Comparison of ENCODE assay signal across 8 cellular contexts in the genomic region with DNA sequence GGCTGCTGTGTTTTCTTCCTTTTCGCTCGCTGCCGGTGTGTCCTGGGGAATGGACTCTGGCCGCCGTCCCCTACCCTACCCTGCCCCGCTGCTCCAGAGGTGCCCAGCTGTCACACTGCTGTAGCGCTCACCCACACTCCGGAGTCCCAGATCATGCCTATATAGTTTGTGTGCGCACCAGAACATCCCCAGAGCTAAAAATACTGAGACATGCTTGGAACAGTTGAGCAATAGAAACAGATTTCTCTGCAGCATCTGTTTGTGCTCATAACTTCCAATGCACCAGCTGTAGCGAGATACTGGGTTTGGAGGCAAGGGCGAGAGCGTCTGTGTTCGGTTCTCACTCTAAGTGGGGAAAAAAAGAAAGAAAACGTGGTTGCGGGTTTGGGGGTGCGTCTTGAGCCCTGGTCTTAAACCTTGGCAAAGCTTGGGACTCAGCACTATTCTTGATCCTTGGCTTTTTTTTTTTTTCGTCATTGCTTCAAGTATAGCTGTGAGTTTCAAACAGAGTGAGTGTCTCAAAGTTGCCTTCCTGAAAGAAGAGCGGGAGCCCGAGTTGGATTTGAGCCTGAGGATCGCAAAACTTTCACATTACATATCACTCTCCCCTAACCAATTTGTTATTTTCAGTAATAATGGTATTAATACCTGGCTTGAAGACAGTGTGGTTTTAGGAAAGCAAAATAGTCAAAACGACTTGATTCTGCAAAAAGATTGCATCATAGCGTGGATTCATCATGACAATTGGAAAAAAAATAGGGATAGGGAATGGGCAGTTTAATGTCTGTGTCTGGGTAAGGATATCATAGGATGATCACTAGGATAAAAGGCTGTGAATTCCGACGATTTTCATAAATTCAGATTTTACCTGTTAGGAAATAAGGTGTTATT. TPM values are rescaled to one million over a fixed set of nuclear protein-coding genes. Genes with fewer than 3 reads are reported as not detected.
DNase-seq lines count a peak whose midpoint lies in the region; ATAC-seq and TF ChIP-seq lines count a peak whose summit lies in the region.

No MANE protein-coding gene starts in this region.

- no peak overlapping the region for H3K27ac ChIP-seq in HCT116 (ENCODE audit: low read depth, low read length)
- peak overlapping the region; percentile 86 to 87 for H3K27ac ChIP-seq in right atrium auricular region
- H3K27ac ChIP-seq in rectal smooth muscle tissue (ENCODE audit: low read depth, low read length), result peak overlapping the region; percentile 27

- CTCF ChIA-PET in AG04449 (lab: Yijun Ruan, JAX) (interaction anchor here (1.6 to 2.0 kb wide), 2 partner anchors 382 to 601 kb away, joined by 4 to 5 read pairs; no protein-coding TSS in a partner anchor), HCT116 (lab: Charles Lee) (no interaction called here)

- H3K9me3 Mint-ChIP-seq in activated T-helper 17 cell treated with anti-CD3 and anti-CD28 coated beads, Interleukin-2, amount 50 U/mL, for 72 hours, result no peaks in the 10 kb centered on the region

- no peaks in the 10 kb centered on the region for H3K36me3 ChIP-seq in HCT116 (ENCODE audit: control insufficient read depth in 1 of 2, insufficient read depth in 2 of 2, low read length in 2 of 2)
- H3K36me3 ChIP-seq in right atrium auricular region, result peaks cover under 1% of the 10 kb centered on the region
- H3K36me3 ChIP-seq in rectal smooth muscle tissue (ENCODE audit: control insufficient read depth, insufficient read depth, low read length), result peaks cover 1% of the 10 kb centered on the region

- H3K27me3 Mint-ChIP-seq in activated T-helper 17 cell treated with anti-CD3 and anti-CD28 coated beads, Interleukin-2, amount 50 U/mL, for 72 hours, result peaks cover 58% of the 10 kb centered on the region

- H3K4me1 Mint-ChIP-seq in activated T-helper 17 cell treated with anti-CD3 and anti-CD28 coated beads, Interleukin-2, amount 50 U/mL, for 72 hours, result peaks cover 10% of the 10 kb centered on the region

- no peak overlapping the region for H3K27ac Mint-ChIP-seq in activated T-helper 17 cell treated with anti-CD3 and anti-CD28 coated beads, Interleukin-2, amount 50 U/mL, for 72 hours

- POLR2A ChIA-PET in AG04449 (lab: Yijun Ruan, JAX), result no interaction called here
- POLR2A ChIA-PET in HCT116 (lab: Charles Lee), result no interaction called here

- TF ChIP-seq CTCF in AG04449 (IDR thresholded peaks at IDR 0.05; ENCODE audit: insufficient read depth, low read length, missing control alignments) (no peak), HCT116 (IDR thresholded peaks at IDR 0.05 in 2 of 3, conservative IDR thresholded peaks at IDR 0.05 in 1 of 3; ENCODE audit: borderline replicate concordance in 1 of 3, insufficient read depth in 1 of 3, low read depth in 2 of 3, low read length in 2 of 3) (no peak), right atrium auricular region (IDR thresholded peaks at IDR 0.05) (no peak)

- DNase-seq in AG04449 (ENCODE audit: low read depth, low spot score) (no peak), HCT116 (ENCODE audit: low read depth, low spot score) (no peak), right atrium auricular region (ENCODE audit: low spot score) (no peak)
- no peak for DNase-seq in activated CD4-positive, alpha-beta T cell treated with anti-CD3 and anti-CD28 coated beads, Interleukin-2, amount 50 U/mL, for 1 hour

- H2AFZ ChIP-seq in HCT116 (ENCODE audit: low read depth, low read length, poor library complexity, severe bottlenecking), result no peak overlapping the region

- ATAC-seq in HCT116, result peak; percentile 39
- ATAC-seq in activated T-helper 17 cell treated with anti-CD3 and anti-CD28 coated beads, Interleukin-2, amount 50 U/mL, for 72 hours (replicated peaks), result peak; percentile 16
- ATAC-seq in HG03045 (IDR thresholded peaks at IDR 0.05; ENCODE audit: unreplicated experiment), result no peak
- no peak for ATAC-seq in HG02571 (IDR thresholded peaks at IDR 0.05; ENCODE audit: unreplicated experiment)

- peak overlapping the region; percentile 46 for H3K4me2 ChIP-seq in HCT116 (ENCODE audit: low read length)

- no peaks in the 10 kb centered on the region for H3K9me2 ChIP-seq in HCT116 (ENCODE audit: insufficient read depth)

- H3K79me2 ChIP-seq in HCT116 (ENCODE audit: insufficient read depth, low read length), result no peaks in the 10 kb centered on the region

- H4K20me1 ChIP-seq in HCT116 (ENCODE audit: insufficient read depth), result no peaks in the 10 kb centered on the region

- TF ChIP-seq POLR2A in HCT116 (IDR thresholded peaks at IDR 0.05; ENCODE audit: borderline replicate concordance, extremely low read depth, insufficient read depth, insufficient read length), result no peak

- no peak for TF ChIP-seq RAD21 in HCT116 (IDR thresholded peaks at IDR 0.05; ENCODE audit: low read depth)

- no TSS peak for BruUV-seq in HCT116 (replicated peaks; lab: Mats Ljungman, UMichigan)

- no peaks in the 10 kb centered on the region for H3K27me3 ChIP-seq in HCT116 (ENCODE audit: insufficient read depth, low read length)
- no peaks in the 10 kb centered on the region for H3K27me3 ChIP-seq in right atrium auricular region
- H3K27me3 ChIP-seq in rectal smooth muscle tissue (ENCODE audit: control insufficient read depth, insufficient read depth, low read length), result peaks cover 2% of the 10 kb centered on the region

- RAD21 ChIA-PET in HCT116 (lab: Charles Lee; ENCODE audit: low non-redundant PET in 1 of 2, low total read pairs in 2 of 2, uncharacterized antibody in 2 of 2, unreplicated experiment in 2 of 2), result no interaction called here

- no peaks in the 10 kb centered on the region for H3K4me1 ChIP-seq in HCT116 (ENCODE audit: control insufficient read depth in 1 of 2, insufficient read depth in 2 of 2, low read length in 2 of 2)
- peaks cover 0 to 12% of the 10 kb centered on the region in 2 donors for H3K4me1 ChIP-seq in right atrium auricular region
- H3K4me1 ChIP-seq in rectal smooth muscle tissue (ENCODE audit: control insufficient read depth, insufficient read depth, low read length), result peaks cover 8% of the 10 kb centered on the region

- peaks cover 0 to 9% of the 10 kb centered on the region in 2 experiments; a peak in 2 of 4 replicates for H3K9me3 ChIP-seq in HCT116 (ENCODE audit: control insufficient read depth in 1 of 2, insufficient read depth in 1 of 2, low read depth in 1 of 2, low read length in 2 of 2)
- no peaks in the 10 kb centered on the region for H3K9me3 ChIP-seq in right atrium auricular region

- H3K4me3 Mint-ChIP-seq in activated T-helper 17 cell treated with anti-CD3 and anti-CD28 coated beads, Interleukin-2, amount 50 U/mL, for 72 hours, result peak overlapping the region; percentile 52

- H3K36me3 Mint-ChIP-seq in activated T-helper 17 cell treated with anti-CD3 and anti-CD28 coated beads, Interleukin-2, amount 50 U/mL, for 72 hours (ENCODE audit: low read depth), result no peaks in the 10 kb centered on the region

- H3K4me3 ChIP-seq in AG04449 (ENCODE audit: low read depth, low read length), result peak overlapping the region; percentile 53
- H3K4me3 ChIP-seq in HCT116 (replicated peaks in 1 of 2; ENCODE audit: low read depth in 1 of 2, low read length in 2 of 2), result peak overlapping the region; percentile 13 to 15; a peak in 3 of 4 replicates
- H3K4me3 ChIP-seq in right atrium auricular region, result peak overlapping the region; percentile 48 to 71
- H3K4me3 ChIP-seq in rectal smooth muscle tissue (ENCODE audit: low read length), result peak overlapping the region; percentile 81

- H3K9ac ChIP-seq in HCT116 (ENCODE audit: low read length) (no peak overlapping the region), rectal smooth muscle tissue (ENCODE audit: low read length) (no peak overlapping the region)

- intact Hi-C loops in HCT116 (cut with micrococcal nuclease), result no loop called here

TF ChIP-seq in HCT116, 20 proteins besides CTCF, POLR2A, EP300 and RAD21 (continues in another document):
- TF ChIP-seq EGR1 (IDR thresholded peaks at IDR 0.05; ENCODE audit: low read depth), result no peak
- TF ChIP-seq EZH2 (IDR thresholded peaks at IDR 0.05), result no peak
- TF ChIP-seq, protein P1, sequence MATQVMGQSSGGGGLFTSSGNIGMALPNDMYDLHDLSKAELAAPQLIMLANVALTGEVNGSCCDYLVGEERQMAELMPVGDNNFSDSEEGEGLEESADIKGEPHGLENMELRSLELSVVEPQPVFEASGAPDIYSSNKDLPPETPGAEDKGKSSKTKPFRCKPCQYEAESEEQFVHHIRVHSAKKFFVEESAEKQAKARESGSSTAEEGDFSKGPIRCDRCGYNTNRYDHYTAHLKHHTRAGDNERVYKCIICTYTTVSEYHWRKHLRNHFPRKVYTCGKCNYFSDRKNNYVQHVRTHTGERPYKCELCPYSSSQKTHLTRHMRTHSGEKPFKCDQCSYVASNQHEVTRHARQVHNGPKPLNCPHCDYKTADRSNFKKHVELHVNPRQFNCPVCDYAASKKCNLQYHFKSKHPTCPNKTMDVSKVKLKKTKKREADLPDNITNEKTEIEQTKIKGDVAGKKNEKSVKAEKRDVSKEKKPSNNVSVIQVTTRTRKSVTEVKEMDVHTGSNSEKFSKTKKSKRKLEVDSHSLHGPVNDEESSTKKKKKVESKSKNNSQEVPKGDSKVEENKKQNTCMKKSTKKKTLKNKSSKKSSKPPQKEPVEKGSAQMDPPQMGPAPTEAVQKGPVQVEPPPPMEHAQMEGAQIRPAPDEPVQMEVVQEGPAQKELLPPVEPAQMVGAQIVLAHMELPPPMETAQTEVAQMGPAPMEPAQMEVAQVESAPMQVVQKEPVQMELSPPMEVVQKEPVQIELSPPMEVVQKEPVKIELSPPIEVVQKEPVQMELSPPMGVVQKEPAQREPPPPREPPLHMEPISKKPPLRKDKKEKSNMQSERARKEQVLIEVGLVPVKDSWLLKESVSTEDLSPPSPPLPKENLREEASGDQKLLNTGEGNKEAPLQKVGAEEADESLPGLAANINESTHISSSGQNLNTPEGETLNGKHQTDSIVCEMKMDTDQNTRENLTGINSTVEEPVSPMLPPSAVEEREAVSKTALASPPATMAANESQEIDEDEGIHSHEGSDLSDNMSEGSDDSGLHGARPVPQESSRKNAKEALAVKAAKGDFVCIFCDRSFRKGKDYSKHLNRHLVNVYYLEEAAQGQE (IDR thresholded peaks at IDR 0.05; ENCODE audit: low read depth), result no peak
- TF ChIP-seq SP1 (IDR thresholded peaks at IDR 0.05; ENCODE audit: low read depth), result no peak
- TF ChIP-seq ZNF274 (IDR thresholded peaks at IDR 0.05; ENCODE audit: low read depth, low read length), result no peak
- TF ChIP-seq FOSL1 (IDR thresholded peaks at IDR 0.05; ENCODE audit: low read depth), result no peak
- no peak for TF ChIP-seq TCF7L2 (IDR thresholded peaks at IDR 0.05; ENCODE audit: borderline replicate concordance, extremely low read depth, insufficient read depth, insufficient read length)
- TF ChIP-seq, protein P2, sequence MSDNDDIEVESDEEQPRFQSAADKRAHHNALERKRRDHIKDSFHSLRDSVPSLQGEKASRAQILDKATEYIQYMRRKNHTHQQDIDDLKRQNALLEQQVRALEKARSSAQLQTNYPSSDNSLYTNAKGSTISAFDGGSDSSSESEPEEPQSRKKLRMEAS (IDR thresholded peaks at IDR 0.05), result no peak
- no peak for TF ChIP-seq CBX3 (IDR thresholded peaks at IDR 0.05; ENCODE audit: low read depth)
- no peak for TF ChIP-seq SIN3A (IDR thresholded peaks at IDR 0.05; ENCODE audit: low read depth)

RNA-seq across cellular contexts. Expression of a gene that starts 0.6 kb away (rescaled TPM):
- total RNA-seq in HCT116 (2021; ENCODE audit: unreplicated experiment) (not detected), right atrium auricular region (10 to 100 TPM in 1 of 2 donors, 1 to 10 TPM in 1; 7.2 to 10.7 TPM)
- 0.03 TPM in 1 of 2 replicates, not detected in the other for polyA plus RNA-seq in HCT116 (2012)
- total RNA-seq in activated T-helper 17 cell treated with anti-CD3 and anti-CD28 coated beads, Interleukin-2, amount 50 U/mL, for 72 hours, result not detected

Comparison
In these comparisons a context has a peak if more than half of its experiments do, and no peak if none do; other contexts are left out.
1. H3K4me3 ChIP-seq: peak in every context shown above with its lines; median percentile 81 in rectal smooth muscle tissue; 60 in right atrium auricular region; 53 in AG04449; 14 in HCT116.
2. ATAC-seq: peak in HCT116 (single experiment) and activated T-helper 17 cell treated with anti-CD3 and anti-CD28 coated beads, Interleukin-2, amount 50 U/mL, for 72 hours (single experiment); none in HG03045 (single experiment) and HG02571 (single experiment).